ENCODE assay signal across 9 cellular contexts in genomic region chr6:155181498-155181897, GRCh38.
DNase-seq lines count a peak whose midpoint lies in the region; ATAC-seq and TF ChIP-seq lines count a peak whose summit lies in the region.
"Had no signal": no experiment of that assay in that cellular context is flagged by ENCODE, and none has a peak within 500 bp of the region (broad histone marks: within the 10 kb centered on the region; RNA-seq: fewer than 3 reads in every experiment).

No MANE protein-coding gene starts in this region.

- H3K4me3 Mint-ChIP-seq in naive B cell (peak overlapping the region in 1 of 8 donors; percentile 50), mesothelial cell of epicardium (no peak overlapping the region)
- H3K4me3 Mint-ChIP-seq: activated CD4-positive, alpha-beta T cell treated with anti-CD3 and anti-CD28 coated beads, Interleukin-2, amount 10 ng/mL, durations not matched to agents 24 days and 14 days had no signal

- no peak for DNase-seq in naive B cell
- no peak for DNase-seq in hippocampal formation (lab: John Stamatoyannopoulos, UW)
- no peak for DNase-seq in stimulated activated naive CD4-positive, alpha-beta T cell treated with Interleukin-2 at 50 U/mL for 16 hours (lab: John Stamatoyannopoulos, UW)
- no peak for DNase-seq in mesothelial cell of epicardium (ENCODE audit: low spot score in 2 of 2, unreplicated experiment in 2 of 2)
- DNase-seq: activated CD4-positive, alpha-beta T cell treated with anti-CD3 and anti-CD28 coated beads, Interleukin-2, amount 10 ng/mL, durations not matched to agents 24 days and 14 days; DMS53 had no signal

- H3K27me3 Mint-ChIP-seq in naive B cell (no peaks in the 10 kb centered on the region), mesothelial cell of epicardium (ENCODE audit: low read depth) (no peaks in the 10 kb centered on the region)
- H3K27me3 Mint-ChIP-seq: activated CD4-positive, alpha-beta T cell treated with anti-CD3 and anti-CD28 coated beads, Interleukin-2, amount 10 ng/mL, durations not matched to agents 24 days and 14 days had no signal

- H3K9me3 Mint-ChIP-seq in naive B cell (no peaks in the 10 kb centered on the region), mesothelial cell of epicardium (no peaks in the 10 kb centered on the region)
- H3K9me3 Mint-ChIP-seq: activated CD4-positive, alpha-beta T cell treated with anti-CD3 and anti-CD28 coated beads, Interleukin-2, amount 10 ng/mL, durations not matched to agents 24 days and 14 days had no signal

- no peak for TF ChIP-seq CTCF in mesothelial cell of epicardium (IDR thresholded peaks at IDR 0.05; ENCODE audit: unreplicated experiment)

- H3K27ac Mint-ChIP-seq in naive B cell: peak overlapping the region in 3 of 6 donors; percentile 5 to 79 (median 6)
- no peak overlapping the region for H3K27ac Mint-ChIP-seq in mesothelial cell of epicardium
- H3K27ac Mint-ChIP-seq: activated CD4-positive, alpha-beta T cell treated with anti-CD3 and anti-CD28 coated beads, Interleukin-2, amount 10 ng/mL, durations not matched to agents 24 days and 14 days had no signal

- ATAC-seq in GM18909 (IDR thresholded peaks at IDR 0.05; ENCODE audit: poor library complexity, unreplicated experiment) (peak; percentile 73), GM21737 (IDR thresholded peaks at IDR 0.05; ENCODE audit: unreplicated experiment) (peak; percentile 55), HG03378 (IDR thresholded peaks at IDR 0.05; ENCODE audit: unreplicated experiment) (peak; percentile 75), naive B cell (ENCODE audit: low read depth in 2 of 2) (peak; percentile 75 to 78)

- H3K36me3 Mint-ChIP-seq in naive B cell: no peaks in the 10 kb centered on the region
- no peaks in the 10 kb centered on the region for H3K36me3 Mint-ChIP-seq in mesothelial cell of epicardium

- H3K4me1 Mint-ChIP-seq in naive B cell (peaks cover 11 to 22% (median 14%) of the 10 kb centered on the region in 3 donors), mesothelial cell of epicardium (peaks cover 17% of the 10 kb centered on the region)
